Comparison of ENCODE assay signal across 17 cellular contexts in the genomic region with DNA sequence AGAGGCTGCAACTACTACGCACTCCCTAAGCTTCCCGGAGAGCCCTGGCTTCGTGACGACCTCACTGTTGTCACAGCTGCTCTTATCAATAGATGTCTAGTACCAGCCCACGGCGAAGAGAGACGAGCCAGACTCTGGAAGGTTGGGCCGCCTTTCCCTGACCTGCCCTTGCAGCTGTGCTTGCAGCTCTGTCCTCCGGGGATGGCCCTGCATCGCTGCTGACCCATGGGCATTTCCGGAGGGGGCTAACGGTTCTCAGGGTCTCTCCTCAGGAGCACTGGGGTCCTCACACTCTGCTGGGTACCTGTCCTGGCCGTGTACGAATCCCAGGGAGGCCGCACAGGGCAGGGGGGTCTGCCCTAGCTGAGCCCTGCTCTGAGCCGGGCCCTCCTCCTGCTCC.
A peak's percentile ranks its signal among the peaks of the same experiment; 100 is the strongest.
DNase-seq lines count a peak whose midpoint lies in the region; ATAC-seq and TF ChIP-seq lines count a peak whose summit lies in the region.
"Had no signal": no experiment of that assay in that cellular context is flagged by ENCODE, and none has a peak within 500 bp of the region (broad histone marks: within the 10 kb centered on the region; RNA-seq: fewer than 3 reads in every experiment).

No MANE protein-coding gene starts in this region.

- H3K27me3 ChIP-seq in rectal smooth muscle tissue (ENCODE audit: control insufficient read depth, insufficient read depth, low read length): no peaks in the 10 kb centered on the region
- H3K27me3 ChIP-seq in upper lobe of left lung: no peaks in the 10 kb centered on the region
- H3K27me3 ChIP-seq: body of pancreas, tibial nerve had no signal

- H3K4me3 ChIP-seq in rectal smooth muscle tissue (ENCODE audit: low read length): no peak overlapping the region
- H3K4me3 ChIP-seq in foreskin fibroblast (ENCODE audit: low read depth in 1 of 2, low read length in 2 of 2): no peak overlapping the region
- H3K4me3 ChIP-seq in upper lobe of left lung: no peak overlapping the region
- H3K4me3 ChIP-seq: body of pancreas, PC-9, tibial nerve had no signal

- TF ChIP-seq CTCF in brain (conservative IDR thresholded peaks at IDR 0.05) (no peak), foreskin fibroblast (IDR thresholded peaks at IDR 0.05; ENCODE audit: low read depth, low read length) (no peak), upper lobe of left lung (IDR thresholded peaks at IDR 0.05) (no peak)

- TF ChIP-seq EP300 in upper lobe of left lung (IDR thresholded peaks at IDR 0.05): no peak

- H3K36me3 ChIP-seq in rectal smooth muscle tissue (ENCODE audit: control insufficient read depth, insufficient read depth, low read length): no peaks in the 10 kb centered on the region
- no peaks in the 10 kb centered on the region for H3K36me3 ChIP-seq in upper lobe of left lung
- H3K36me3 ChIP-seq: tibial nerve had no signal

- H3K4me1 Mint-ChIP-seq in brain: peaks cover 79% of the 10 kb centered on the region
- H3K4me1 Mint-ChIP-seq: H9, WTC11 had no signal

- no peak for ATAC-seq in upper lobe of left lung (ENCODE audit: low FRiP score in 2 of 2)
- ATAC-seq: body of pancreas, WTC11 had no signal

- H3K9me3 Mint-ChIP-seq in brain: no peaks in the 10 kb centered on the region
- H3K9me3 Mint-ChIP-seq: activated naive CD4-positive, alpha-beta T cell treated with anti-CD3 and anti-CD28 coated beads, Interleukin-2, amount 10 ng/mL, durations not matched to agents 7 days and 5 days; H9; WTC11 had no signal

- no peak overlapping the region for H3K4me3 Mint-ChIP-seq in brain
- H3K4me3 Mint-ChIP-seq: activated naive CD4-positive, alpha-beta T cell treated with anti-CD3 and anti-CD28 coated beads, Interleukin-2, amount 10 ng/mL, durations not matched to agents 7 days and 5 days; H9; WTC11 had no signal

- no peak for TF ChIP-seq POLR2A in upper lobe of left lung (IDR thresholded peaks at IDR 0.05)

- H3K4me1 ChIP-seq in rectal smooth muscle tissue (ENCODE audit: control insufficient read depth, insufficient read depth, low read length) (no peaks in the 10 kb centered on the region), upper lobe of left lung (peaks cover 2 to 7% (median 6%) of the 10 kb centered on the region in 4 donors)
- H3K4me1 ChIP-seq: body of pancreas had no signal

- H3K9ac ChIP-seq in rectal smooth muscle tissue (ENCODE audit: low read length): no peak overlapping the region

- H3K36me3 Mint-ChIP-seq in brain: no peaks in the 10 kb centered on the region
- H3K36me3 Mint-ChIP-seq: CD4-positive, alpha-beta memory T cell; WTC11 had no signal

- peaks cover 3% of the 10 kb centered on the region for H3K27me3 Mint-ChIP-seq in brain
- H3K27me3 Mint-ChIP-seq: CD4-positive, alpha-beta memory T cell had no signal

- 61 to 87% methylated on average over 14 to 16 of the region's 16 CpGs for WGBS in upper lobe of left lung, 2 donors

- DNase-seq in NCI-H2107 treated with DMSO at 0.1 percent for 48 hours (lab: John Stamatoyannopoulos, UW; ENCODE audit: unreplicated experiment) (peak; percentile 5), NCI-H2107 (lab: John Stamatoyannopoulos, UW) (no peak), NCI-H2081 (lab: John Stamatoyannopoulos, UW) (peak; percentile 43 to 80), foreskin fibroblast (no peak), upper lobe of left lung (no peak), NCI-H226 (no peak)
- DNase-seq: activated naive CD4-positive, alpha-beta T cell treated with anti-CD3 and anti-CD28 coated beads, Interleukin-2, amount 10 ng/mL, durations not matched to agents 7 days and 5 days; body of pancreas; CD4-positive, alpha-beta memory T cell; dermis blood vessel endothelial cell; H9; NCI-H446 treated with DMSO at 0.1 percent for 48 hours; PC-9 had no signal

- H3K27ac ChIP-seq in rectal smooth muscle tissue (ENCODE audit: low read depth, low read length): peak overlapping the region; percentile 65
- no peak overlapping the region for H3K27ac ChIP-seq in upper lobe of left lung
- H3K27ac ChIP-seq: body of pancreas, PC-9 had no signal

- H3K27ac Mint-ChIP-seq in brain: peak overlapping the region; percentile 78 to 98 (median 96)
- H3K27ac Mint-ChIP-seq: WTC11 had no signal

- no peaks in the 10 kb centered on the region for H3K9me3 ChIP-seq in upper lobe of left lung
- H3K9me3 ChIP-seq: body of pancreas, tibial nerve had no signal

Comparison
In these comparisons a context has a peak if more than half of its experiments do, and no peak if none do; other contexts are left out.
1. DNase-seq: peak in NCI-H2107 treated with DMSO at 0.1 percent for 48 hours (single experiment) and NCI-H2081 (2 of 2); none in NCI-H2107 (single experiment), foreskin fibroblast (0 of 2), upper lobe of left lung (0 of 2) and NCI-H226 (single experiment).